Comparison of ENCODE assay signal across 23 cellular contexts in the genomic region with DNA sequence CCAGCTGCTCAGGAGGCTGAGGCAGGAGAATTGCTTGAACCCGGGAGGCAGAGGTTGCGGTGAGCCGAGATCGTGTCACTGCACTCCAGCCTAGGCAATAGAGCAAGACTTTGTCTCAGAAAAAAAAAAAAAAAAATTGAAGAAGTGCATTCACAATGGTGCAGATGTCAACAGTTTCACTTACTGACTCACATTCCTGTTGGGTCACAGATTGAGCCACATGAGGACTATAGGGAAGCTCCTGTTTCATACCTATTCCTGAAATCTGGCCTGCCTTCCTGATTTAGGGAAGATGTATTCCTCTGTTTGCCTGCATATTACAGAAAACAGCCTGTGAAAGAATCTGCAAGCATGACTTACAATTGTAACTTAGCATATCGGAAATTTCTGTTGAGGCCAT.
"Had no signal": no experiment of that assay in that cellular context is flagged by ENCODE, and none has a peak within 500 bp of the region (broad histone marks: within the 10 kb centered on the region; RNA-seq: fewer than 3 reads in every experiment).

No MANE protein-coding gene starts in this region.

- H3K9me3 ChIP-seq: neutrophil, spleen, tibial artery, upper lobe of left lung, vagina had no signal

- H3K4me3 ChIP-seq: hepatocyte, spleen, tibial artery, upper lobe of left lung, vagina had no signal

- H3K27me3 ChIP-seq: hepatocyte, neutrophil, spleen, tibial artery, upper lobe of left lung, vagina had no signal

- H3K4me1 ChIP-seq: spleen, tibial artery, upper lobe of left lung, vagina had no signal

- H3K4me1 Mint-ChIP-seq: memory B cell; nephron; stimulated activated memory B cell treated with anti-CD40 and anti-IgM and Interleukin-4, amounts not matched to agents 10 μg/mL and 1 μg/mL and 100 μg/mL, for 72 hours had no signal

- H3K27ac Mint-ChIP-seq: memory B cell; nephron; stimulated activated memory B cell treated with anti-CD40 and anti-IgM and Interleukin-4, amounts not matched to agents 10 μg/mL and 1 μg/mL and 100 μg/mL, for 72 hours; stimulated activated naive CD8-positive, alpha-beta T cell treated with anti-CD3 and anti-CD28 coated beads, Interleukin-15, Interleukin-2, amounts not matched to agents 100 ng/mL and 50 ng/mL, for 24 hours had no signal

- H3K4me3 Mint-ChIP-seq: memory B cell; nephron; stimulated activated memory B cell treated with anti-CD40 and anti-IgM and Interleukin-4, amounts not matched to agents 10 μg/mL and 1 μg/mL and 100 μg/mL, for 72 hours; stimulated activated naive CD8-positive, alpha-beta T cell treated with anti-CD3 and anti-CD28 coated beads, Interleukin-15, Interleukin-2, amounts not matched to agents 100 ng/mL and 50 ng/mL, for 24 hours had no signal

- H3K9me3 Mint-ChIP-seq: nephron; stimulated activated memory B cell treated with anti-CD40 and anti-IgM and Interleukin-4, amounts not matched to agents 10 μg/mL and 1 μg/mL and 100 μg/mL, for 72 hours; stimulated activated naive CD8-positive, alpha-beta T cell treated with anti-CD3 and anti-CD28 coated beads, Interleukin-15, Interleukin-2, amounts not matched to agents 100 ng/mL and 50 ng/mL, for 24 hours had no signal

- H3K79me2 ChIP-seq: hepatocyte had no signal

- H2AFZ ChIP-seq: hepatocyte had no signal

- ATAC-seq: sciatic nerve; stimulated activated memory B cell treated with anti-CD40 and anti-IgM and Interleukin-4, amounts not matched to agents 10 μg/mL and 1 μg/mL and 100 μg/mL, for 72 hours had no signal

- H3K36me3 ChIP-seq: neutrophil, spleen, tibial artery, upper lobe of left lung, vagina had no signal

- DNase-seq: dermis blood vessel endothelial cell; erythroblast; foreskin melanocyte; head of caudate nucleus; kidney; left cardiac atrium; midbrain; posterior cingulate gyrus; spleen; stimulated activated CD4-positive, alpha-beta T cell treated with anti-CD3 and anti-CD28 coated beads, Interleukin-15, amount 100 ng/mL, for 24 hours; stimulated activated CD4-positive, alpha-beta T cell treated with anti-CD3 and anti-CD28 coated beads, Interleukin-1b, Interleukin-23, amount 100 ng/mL, for 48 hours; stimulated activated CD4-positive, alpha-beta T cell treated with anti-CD3 and anti-CD28 coated beads, Interleukin-4, amount 100 ng/mL, for 24 hours; tibial artery; upper lobe of left lung had no signal

- FAIRE-seq: colon, kidney had no signal

- H3K4me2 ChIP-seq: hepatocyte had no signal

- H3K27ac ChIP-seq: hepatocyte, neutrophil, spleen, tibial artery, upper lobe of left lung, vagina had no signal

- H3K36me3 Mint-ChIP-seq: memory B cell; stimulated activated memory B cell treated with anti-CD40 and anti-IgM and Interleukin-4, amounts not matched to agents 10 μg/mL and 1 μg/mL and 100 μg/mL, for 72 hours had no signal
